Comparison of ENCODE assay signal across 13 cellular contexts in the genomic region with DNA sequence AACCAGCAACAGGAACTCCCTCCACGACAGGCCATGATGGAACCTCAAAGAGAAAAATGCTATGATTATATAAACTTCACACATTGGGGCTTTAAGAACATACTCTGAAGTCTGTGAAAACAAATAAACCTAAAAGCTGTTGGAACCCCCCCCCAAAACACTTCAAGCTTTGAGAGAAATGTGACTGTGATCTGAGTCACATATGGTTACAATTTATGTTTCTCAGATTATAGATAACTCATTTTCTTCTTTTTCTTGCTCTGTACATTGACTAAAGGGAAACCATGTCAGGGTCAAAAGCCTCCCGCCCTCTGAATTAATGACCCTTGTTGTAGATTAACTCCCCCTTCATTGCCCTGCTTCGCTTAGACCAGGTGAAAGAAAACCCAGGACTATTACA. TPM values are rescaled to one million over a fixed set of nuclear protein-coding genes. Genes with fewer than 3 reads are reported as not detected.
DNase-seq lines count a peak whose midpoint lies in the region; ATAC-seq and TF ChIP-seq lines count a peak whose summit lies in the region.
"Had no signal": no experiment of that assay in that cellular context is flagged by ENCODE, and none has a peak within 500 bp of the region (broad histone marks: within the 10 kb centered on the region; RNA-seq: fewer than 3 reads in every experiment).

No MANE protein-coding gene starts in this region.

- H3K4me3 Mint-ChIP-seq in HFFc6: no peak overlapping the region
- peak overlapping the region; percentile 20 for H3K4me3 Mint-ChIP-seq in activated T-helper 2 cell treated with anti-CD3 and anti-CD28 coated beads, Interferon-gamma antibody, Interleukin-2, Interleukin-4, amounts not matched to agents 10 μg/mL and 5 μg/mL and 100 μg/mL, durations not matched to agents 14 hours and 24 hours and 36 hours (ENCODE audit: low read depth)
- H3K4me3 Mint-ChIP-seq in nephron: peak overlapping the region in 1 of 3 experiments; percentile 24
- H3K4me3 Mint-ChIP-seq: mesothelial cell of epicardium had no signal

- ATAC-seq in activated CD4-positive, CD25-positive, alpha-beta regulatory T cell treated with anti-CD3 and anti-CD28 coated beads, Interleukin-2, amount 50 U/mL, for 24 hours: peak; percentile 45 to 46
- no peak for ATAC-seq in GM18861 (IDR thresholded peaks at IDR 0.05; ENCODE audit: unreplicated experiment)
- no peak for ATAC-seq in GM18511 (IDR thresholded peaks at IDR 0.05; ENCODE audit: unreplicated experiment)
- no peak for ATAC-seq in HG03432 (IDR thresholded peaks at IDR 0.05; ENCODE audit: unreplicated experiment)
- ATAC-seq: A549 had no signal

- DNase-seq in activated CD4-positive, CD25-positive, alpha-beta regulatory T cell (lab: John Stamatoyannopoulos, UW): no peak
- DNase-seq in HFFc6: no peak
- no peak for DNase-seq in activated T-helper 2 cell treated with anti-CD3 and anti-CD28 coated beads, Interferon-gamma antibody, Interleukin-2, Interleukin-4, amounts not matched to agents 10 μg/mL and 5 μg/mL and 100 μg/mL, durations not matched to agents 14 hours and 24 hours and 36 hours (ENCODE audit: low spot score)
- DNase-seq: activated CD4-positive, alpha-beta T cell treated with anti-CD3 and anti-CD28 coated beads for 48 hours; NCI-H748 treated with DMSO at 0.1 percent for 48 hours; right lobe of liver had no signal

- no peak for TF ChIP-seq CTCF in HFFc6 (IDR thresholded peaks at IDR 0.05)
- no peak for TF ChIP-seq CTCF in nephron (IDR thresholded peaks at IDR 0.05; ENCODE audit: unreplicated experiment in 3 of 3)

- H3K4me1 Mint-ChIP-seq in HFFc6 (ENCODE audit: low read depth) (peaks cover 85% of the 10 kb centered on the region), nephron (peaks cover 51% of the 10 kb centered on the region)
- H3K4me1 Mint-ChIP-seq in activated T-helper 2 cell treated with anti-CD3 and anti-CD28 coated beads, Interferon-gamma antibody, Interleukin-2, Interleukin-4, amounts not matched to agents 10 μg/mL and 5 μg/mL and 100 μg/mL, durations not matched to agents 14 hours and 24 hours and 36 hours (ENCODE audit: low read depth): peaks cover 62% of the 10 kb centered on the region

- H3K36me3 Mint-ChIP-seq in HFFc6 (ENCODE audit: low read depth) (peaks cover 20% of the 10 kb centered on the region), nephron (ENCODE audit: low read depth) (no peaks in the 10 kb centered on the region)
- H3K36me3 Mint-ChIP-seq in activated T-helper 2 cell treated with anti-CD3 and anti-CD28 coated beads, Interferon-gamma antibody, Interleukin-2, Interleukin-4, amounts not matched to agents 10 μg/mL and 5 μg/mL and 100 μg/mL, durations not matched to agents 14 hours and 24 hours and 36 hours (ENCODE audit: low read depth): peaks cover 33% of the 10 kb centered on the region
- H3K36me3 Mint-ChIP-seq: mesothelial cell of epicardium had no signal

- peak overlapping the region; percentile 29; the same call in 1 of the 2 replicates for H3K27ac Mint-ChIP-seq in HFFc6
- H3K27ac Mint-ChIP-seq in activated T-helper 2 cell treated with anti-CD3 and anti-CD28 coated beads, Interferon-gamma antibody, Interleukin-2, Interleukin-4, amounts not matched to agents 10 μg/mL and 5 μg/mL and 100 μg/mL, durations not matched to agents 14 hours and 24 hours and 36 hours: peak overlapping the region; percentile 77
- H3K27ac Mint-ChIP-seq in nephron: peak overlapping the region; percentile 4 to 80 (median 21)

- no peaks in the 10 kb centered on the region for H3K9me3 Mint-ChIP-seq in HFFc6
- no peaks in the 10 kb centered on the region for H3K9me3 Mint-ChIP-seq in activated T-helper 2 cell treated with anti-CD3 and anti-CD28 coated beads, Interferon-gamma antibody, Interleukin-2, Interleukin-4, amounts not matched to agents 10 μg/mL and 5 μg/mL and 100 μg/mL, durations not matched to agents 14 hours and 24 hours and 36 hours
- no peaks in the 10 kb centered on the region for H3K9me3 Mint-ChIP-seq in nephron
- H3K9me3 Mint-ChIP-seq: mesothelial cell of epicardium had no signal

- intact Hi-C loops in activated T-helper 2 cell treated with anti-CD3 and anti-CD28 coated beads, Interferon-gamma antibody, Interleukin-2, Interleukin-4, amounts not matched to agents 10 μg/mL and 5 μg/mL and 100 μg/mL, durations not matched to agents 14 hours and 24 hours and 36 hours (cut with micrococcal nuclease): loop anchor here (1.0 kb wide), 2 partner anchors 13 to 22 kb away; no protein-coding TSS in a partner anchor

- H3K27me3 Mint-ChIP-seq in HFFc6 (ENCODE audit: insufficient read depth) (peaks cover 2% of the 10 kb centered on the region; the same call in 1 of the 2 replicates), nephron (ENCODE audit: low read depth) (no peaks in the 10 kb centered on the region)
- H3K27me3 Mint-ChIP-seq in activated T-helper 2 cell treated with anti-CD3 and anti-CD28 coated beads, Interferon-gamma antibody, Interleukin-2, Interleukin-4, amounts not matched to agents 10 μg/mL and 5 μg/mL and 100 μg/mL, durations not matched to agents 14 hours and 24 hours and 36 hours (ENCODE audit: low read depth): no peaks in the 10 kb centered on the region

RNA-seq across cellular contexts. Expression of gene VOPP1, which starts 15.8 kb away (rescaled TPM):
- total RNA-seq in HFFc6 (2021; fragmentation: NEBNext Ultra II Directional; extraction: Animal tissue kit (Norgen Biotek cat#: 25700)): 100 to 1,000 TPM; 103 to 135 (median 122) TPM
- total RNA-seq in activated T-helper 2 cell treated with anti-CD3 and anti-CD28 coated beads, Interferon-gamma antibody, Interleukin-2, Interleukin-4, amounts not matched to agents 10 μg/mL and 5 μg/mL and 100 μg/mL, durations not matched to agents 14 hours and 24 hours and 36 hours: 53.7 and 56.0 TPM in 2 replicates

Comparison
In these comparisons a context has a peak if more than half of its experiments do, and no peak if none do; other contexts are left out.
1. ATAC-seq: peak in activated CD4-positive, CD25-positive, alpha-beta regulatory T cell treated with anti-CD3 and anti-CD28 coated beads, Interleukin-2, amount 50 U/mL, for 24 hours (2 of 2); none in GM18861 (single experiment), GM18511 (single experiment) and HG03432 (single experiment).
2. H3K27ac Mint-ChIP-seq: peak in every context shown above with its lines; median percentile 77 in activated T-helper 2 cell treated with anti-CD3 and anti-CD28 coated beads, Interferon-gamma antibody, Interleukin-2, Interleukin-4, amounts not matched to agents 10 μg/mL and 5 μg/mL and 100 μg/mL, durations not matched to agents 14 hours and 24 hours and 36 hours; 29 in HFFc6; 21 in nephron.